13 cellular contexts compared by ENCODE assay signal in genomic region chr12:7103837-7104236, GRCh38. TPM values are rescaled to one million over a fixed set of nuclear protein-coding genes. Genes with fewer than 3 reads are reported as not detected.
DNase-seq lines count a peak whose midpoint lies in the region; ATAC-seq and TF ChIP-seq lines count a peak whose summit lies in the region.
"Had no signal": no experiment of that assay in that cellular context is flagged by ENCODE, and none has a peak within 500 bp of the region (broad histone marks: within the 10 kb centered on the region; RNA-seq: fewer than 3 reads in every experiment).

No MANE protein-coding gene starts in this region.

- H3K27ac Mint-ChIP-seq in CD4-positive, CD25-positive, alpha-beta regulatory T cell: peak overlapping the region; percentile 43 to 82 (median 52)
- peak overlapping the region in 5 of 8 donors; percentile 14 to 84 (median 58) for H3K27ac Mint-ChIP-seq in CD8-positive, alpha-beta memory T cell
- peak overlapping the region in 6 of 10 donors; percentile 12 to 63 (median 42) for H3K27ac Mint-ChIP-seq in naive thymus-derived CD8-positive, alpha-beta T cell
- H3K27ac Mint-ChIP-seq in stimulated activated memory B cell treated with anti-CD40 and anti-IgM and Interleukin-4, amounts not matched to agents 10 μg/mL and 1 μg/mL and 100 μg/mL, for 72 hours: peak overlapping the region; percentile 5

- WGBS in SK-N-SH (ENCODE audit: low lambda C conversion rate): 80% methylated on average over 3 of the region's 3 CpGs

- H2AFZ ChIP-seq in SK-N-SH (ENCODE audit: low read depth): no peak overlapping the region

- no peaks in the 10 kb centered on the region for H3K27me3 ChIP-seq in CD4-positive, CD25-positive, alpha-beta regulatory T cell (ENCODE audit: control insufficient read depth, insufficient read depth, low read length)
- H3K27me3 ChIP-seq in CD8-positive, alpha-beta memory T cell (ENCODE audit: insufficient read depth, low read length, poor library complexity, severe bottlenecking): no peaks in the 10 kb centered on the region
- H3K27me3 ChIP-seq in SK-N-SH (ENCODE audit: insufficient read depth): no peaks in the 10 kb centered on the region

- no peaks in the 10 kb centered on the region for H3K27me3 Mint-ChIP-seq in CD4-positive, CD25-positive, alpha-beta regulatory T cell
- H3K27me3 Mint-ChIP-seq in CD8-positive, alpha-beta memory T cell: no peaks in the 10 kb centered on the region
- no peaks in the 10 kb centered on the region for H3K27me3 Mint-ChIP-seq in naive thymus-derived CD8-positive, alpha-beta T cell
- H3K27me3 Mint-ChIP-seq in stimulated activated memory B cell treated with anti-CD40 and anti-IgM and Interleukin-4, amounts not matched to agents 10 μg/mL and 1 μg/mL and 100 μg/mL, for 72 hours: no peaks in the 10 kb centered on the region

- no peaks in the 10 kb centered on the region for H3K9me2 ChIP-seq in SK-N-SH

- peaks cover 32% of the 10 kb centered on the region for H3K36me3 ChIP-seq in CD4-positive, CD25-positive, alpha-beta regulatory T cell (ENCODE audit: control insufficient read depth, insufficient read depth, low read length)
- H3K36me3 ChIP-seq in CD8-positive, alpha-beta memory T cell (ENCODE audit: insufficient read depth, low read length): peaks cover 13% of the 10 kb centered on the region
- H3K36me3 ChIP-seq in SK-N-SH (replicated peaks in 1 of 2; ENCODE audit: control insufficient read depth in 1 of 2, insufficient read depth in 2 of 2, low read length in 1 of 2): peaks cover 0 to 5% of the 10 kb centered on the region in 2 experiments

- H4K20me1 ChIP-seq in SK-N-SH (ENCODE audit: insufficient read depth): no peaks in the 10 kb centered on the region

- H3K4me2 ChIP-seq in SK-N-SH: no peak overlapping the region

- no peak for TF ChIP-seq RAD21 in SK-N-SH (IDR thresholded peaks at IDR 0.05; ENCODE audit: low read length)

- H3F3A ChIP-seq in SK-N-SH (replicated peaks; ENCODE audit: insufficient read depth): no peaks in the 10 kb centered on the region

- peaks cover 0 to 12% (median 4%) of the 10 kb centered on the region in 7 donors for H3K9me3 Mint-ChIP-seq in CD4-positive, CD25-positive, alpha-beta regulatory T cell
- peaks cover 4 to 15% (median 9%) of the 10 kb centered on the region in 5 donors for H3K9me3 Mint-ChIP-seq in CD8-positive, alpha-beta memory T cell
- H3K9me3 Mint-ChIP-seq in naive thymus-derived CD8-positive, alpha-beta T cell: peaks cover 1 to 16% (median 9%) of the 10 kb centered on the region in 9 donors
- H3K9me3 Mint-ChIP-seq in stimulated activated memory B cell treated with anti-CD40 and anti-IgM and Interleukin-4, amounts not matched to agents 10 μg/mL and 1 μg/mL and 100 μg/mL, for 72 hours: peaks cover 9% of the 10 kb centered on the region

- H3K36me3 Mint-ChIP-seq in CD4-positive, CD25-positive, alpha-beta regulatory T cell: peaks cover 25% of the 10 kb centered on the region
- H3K36me3 Mint-ChIP-seq in CD8-positive, alpha-beta memory T cell: peaks cover 15 to 65% (median 17%) of the 10 kb centered on the region in 3 donors
- peaks cover 10 to 31% (median 13%) of the 10 kb centered on the region in 3 donors for H3K36me3 Mint-ChIP-seq in naive thymus-derived CD8-positive, alpha-beta T cell
- peaks cover 33% of the 10 kb centered on the region for H3K36me3 Mint-ChIP-seq in stimulated activated memory B cell treated with anti-CD40 and anti-IgM and Interleukin-4, amounts not matched to agents 10 μg/mL and 1 μg/mL and 100 μg/mL, for 72 hours

- no peak for TF ChIP-seq EP300 in SK-N-SH (IDR thresholded peaks at IDR 0.05; ENCODE audit: borderline replicate concordance in 1 of 2, low read depth in 1 of 2, low read length in 1 of 2)

- no peak overlapping the region for H3K4me3 ChIP-seq in CD4-positive, CD25-positive, alpha-beta regulatory T cell (ENCODE audit: low read depth, low read length)
- no peak overlapping the region for H3K4me3 ChIP-seq in CD8-positive, alpha-beta memory T cell (ENCODE audit: low read length)
- H3K4me3 ChIP-seq in SK-N-SH (ENCODE audit: low read depth in 2 of 2, low read length in 1 of 2): no peak overlapping the region
- H3K4me3 ChIP-seq: HAP-1 had no signal

- H3K4me1 Mint-ChIP-seq in CD4-positive, CD25-positive, alpha-beta regulatory T cell: peaks cover 39 to 63% (median 46%) of the 10 kb centered on the region in 4 donors
- H3K4me1 Mint-ChIP-seq in CD8-positive, alpha-beta memory T cell: peaks cover 40 to 69% (median 43%) of the 10 kb centered on the region in 3 donors
- peaks cover 31 to 59% (median 46%) of the 10 kb centered on the region in 4 donors for H3K4me1 Mint-ChIP-seq in naive thymus-derived CD8-positive, alpha-beta T cell
- H3K4me1 Mint-ChIP-seq in stimulated activated memory B cell treated with anti-CD40 and anti-IgM and Interleukin-4, amounts not matched to agents 10 μg/mL and 1 μg/mL and 100 μg/mL, for 72 hours: peaks cover 17% of the 10 kb centered on the region

- H3K4me1 ChIP-seq in CD4-positive, CD25-positive, alpha-beta regulatory T cell (ENCODE audit: control insufficient read depth, insufficient read depth, low read length, poor library complexity, severe bottlenecking): peaks cover 11% of the 10 kb centered on the region
- peaks cover 12% of the 10 kb centered on the region for H3K4me1 ChIP-seq in CD8-positive, alpha-beta memory T cell (ENCODE audit: insufficient read depth, low read length)
- peaks cover 0 to 8% of the 10 kb centered on the region in 2 experiments; a peak in 1 of 4 replicates for H3K4me1 ChIP-seq in SK-N-SH (ENCODE audit: control insufficient read depth in 1 of 2, insufficient read depth in 2 of 2, low read depth in 1 of 2, low read length in 1 of 2)
- H3K4me1 ChIP-seq: HAP-1 had no signal

- no peak for ATAC-seq in CD4-positive, CD25-positive, alpha-beta regulatory T cell (ENCODE audit: low read depth in 2 of 2)
- no peak for ATAC-seq in naive thymus-derived CD8-positive, alpha-beta T cell
- no peak for ATAC-seq in stimulated activated memory B cell treated with anti-CD40 and anti-IgM and Interleukin-4, amounts not matched to agents 10 μg/mL and 1 μg/mL and 100 μg/mL, for 72 hours

- peak overlapping the region in 1 of 4 donors; percentile 74 for H3K4me3 Mint-ChIP-seq in CD4-positive, CD25-positive, alpha-beta regulatory T cell
- H3K4me3 Mint-ChIP-seq in CD8-positive, alpha-beta memory T cell: peak overlapping the region in 1 of 7 donors; percentile 14
- H3K4me3 Mint-ChIP-seq in naive thymus-derived CD8-positive, alpha-beta T cell: no peak overlapping the region
- H3K4me3 Mint-ChIP-seq in stimulated activated memory B cell treated with anti-CD40 and anti-IgM and Interleukin-4, amounts not matched to agents 10 μg/mL and 1 μg/mL and 100 μg/mL, for 72 hours: no peak overlapping the region

- H3K9ac ChIP-seq in SK-N-SH: no peak overlapping the region

- H3K27ac ChIP-seq in CD4-positive, CD25-positive, alpha-beta regulatory T cell (ENCODE audit: insufficient read depth, low read length, poor library complexity, severe bottlenecking): no peak overlapping the region
- no peak overlapping the region for H3K27ac ChIP-seq in CD8-positive, alpha-beta memory T cell (ENCODE audit: low read depth, low read length)
- no peak overlapping the region for H3K27ac ChIP-seq in SK-N-SH (ENCODE audit: low read depth in 2 of 2, low read length in 1 of 2)

- no peaks in the 10 kb centered on the region for H3K79me2 ChIP-seq in SK-N-SH (ENCODE audit: insufficient read depth)

- TF ChIP-seq CTCF in SK-N-SH (IDR thresholded peaks at IDR 0.05): no peak

- no peak for DNase-seq in CD4-positive, CD25-positive, alpha-beta regulatory T cell
- DNase-seq in CD8-positive, alpha-beta memory T cell: no peak
- no peak for DNase-seq in naive thymus-derived CD8-positive, alpha-beta T cell
- DNase-seq in SK-N-SH (no peak), NCI-H510A treated with DMSO at 0.1 percent for 48 hours (lab: John Stamatoyannopoulos, UW) (no peak), NCI-H748 (lab: John Stamatoyannopoulos, UW; ENCODE audit: unreplicated experiment) (no peak)
- DNase-seq: ACHN, C1 segment of cervical spinal cord, DMS53, GF-D8 had no signal

- POLR2A ChIA-PET in CD8-positive, alpha-beta memory T cell (lab: Charles Lee): no interaction called here
- POLR2A ChIA-PET in naive thymus-derived CD8-positive, alpha-beta T cell (lab: Charles Lee): no interaction called here
- POLR2A ChIA-PET in SK-N-SH (lab: Yijun Ruan, JAX): no interaction called here

- H3K9me3 ChIP-seq in CD4-positive, CD25-positive, alpha-beta regulatory T cell (ENCODE audit: control insufficient read depth in 2 of 2, low read length in 2 of 2): peaks cover 7 to 10% of the 10 kb centered on the region in 2 experiments
- H3K9me3 ChIP-seq in CD8-positive, alpha-beta memory T cell (ENCODE audit: low read length): peaks cover 8% of the 10 kb centered on the region
- H3K9me3 ChIP-seq in SK-N-SH: 0 out of 2 replicates have a peak, but pooled peaks cover 6% of the 10 kb centered on the region
- H3K9me3 ChIP-seq: HAP-1 had no signal

- CTCF ChIA-PET in CD8-positive, alpha-beta memory T cell (lab: Charles Lee): interaction anchor here (1.6 to 1.8 kb wide), 2 partner anchors 11 to 231 kb away, joined by 3 to 6 read pairs; partner anchors contain the start of gene C1R
- CTCF ChIA-PET in SK-N-SH (lab: Yijun Ruan, JAX): interaction anchor here (0.9 to 1.8 kb wide), 4 partner anchors 10 to 180 kb away, joined by 3 to 11 read pairs (median 4); no protein-coding TSS in a partner anchor

RNA-seq across cellular contexts. Expression of gene C1RL, which starts 5.2 kb away (rescaled TPM):
- 21.0 TPM for total RNA-seq in CD4-positive, CD25-positive, alpha-beta regulatory T cell
- polyA plus RNA-seq in CD4-positive, CD25-positive, alpha-beta regulatory T cell: 10 to 100 TPM in 1 of 4 donors, 1 to 10 TPM in 3; 6.0 to 10.8 (median 7.8) TPM
- total RNA-seq in CD8-positive, alpha-beta memory T cell: 10 to 100 TPM; 12.7 to 14.2 TPM
- 7.2 TPM for polyA plus RNA-seq in CD8-positive, alpha-beta memory T cell
- 10 to 100 TPM; 20.7 to 24.1 TPM for total RNA-seq in naive thymus-derived CD8-positive, alpha-beta T cell
- polyA plus RNA-seq in naive thymus-derived CD8-positive, alpha-beta T cell: 1 to 10 TPM; 3.7 to 5.7 (median 4.8) TPM
- polyA plus RNA-seq in SK-N-SH (2012; rRNA removed): 8.3 and 9.5 TPM in 2 replicates
- polyA plus RNA-seq in SK-N-SH (2012; cell fraction: cytosol; rRNA removed): 6.2 and 6.7 TPM in 2 replicates
- polyA plus RNA-seq in SK-N-SH (2012; cell fraction: nucleus; rRNA removed): 19.7 and 20.2 TPM in 2 replicates

RNA-seq across cellular contexts. Expression of gene C1R, which starts 11.6 kb away (rescaled TPM):
- 4.6 TPM for total RNA-seq in CD4-positive, CD25-positive, alpha-beta regulatory T cell
- polyA plus RNA-seq in CD4-positive, CD25-positive, alpha-beta regulatory T cell: 1 to 10 TPM; 1.4 to 3.2 (median 2.1) TPM
- 1 to 10 TPM; 1.2 to 1.7 TPM for total RNA-seq in CD8-positive, alpha-beta memory T cell
- 1.9 TPM for polyA plus RNA-seq in CD8-positive, alpha-beta memory T cell
- total RNA-seq in naive thymus-derived CD8-positive, alpha-beta T cell: 1 to 10 TPM; 1.4 to 1.5 TPM
- polyA plus RNA-seq in naive thymus-derived CD8-positive, alpha-beta T cell: 1 to 10 TPM; 1.5 to 3.2 (median 2.5) TPM
- 18.7 and 20.1 TPM in 2 replicates for polyA plus RNA-seq in SK-N-SH (2012; rRNA removed)
- 10.1 and 14.5 TPM in 2 replicates for polyA plus RNA-seq in SK-N-SH (2012; cell fraction: cytosol; rRNA removed)
- 16.0 and 22.2 TPM in 2 replicates for polyA plus RNA-seq in SK-N-SH (2012; cell fraction: nucleus; rRNA removed)

RNA-seq across cellular contexts. Expression of gene RBP5, which starts 24.9 kb away (rescaled TPM):
- not detected for total RNA-seq in CD4-positive, CD25-positive, alpha-beta regulatory T cell
- not detected for polyA plus RNA-seq in CD4-positive, CD25-positive, alpha-beta regulatory T cell
- under 1 TPM in 1 of 2 experiments, not detected in 1; 0.31 TPM for total RNA-seq in CD8-positive, alpha-beta memory T cell
- polyA plus RNA-seq in CD8-positive, alpha-beta memory T cell: not detected
- 1 to 10 TPM in 1 of 2 experiments, under 1 TPM in 1; 0.69 to 1.1 TPM for total RNA-seq in naive thymus-derived CD8-positive, alpha-beta T cell
- polyA plus RNA-seq in naive thymus-derived CD8-positive, alpha-beta T cell: not detected
- 0.06 and 0.12 TPM in 2 replicates for polyA plus RNA-seq in SK-N-SH (2012; rRNA removed)
- polyA plus RNA-seq in SK-N-SH (2012; cell fraction: cytosol; rRNA removed): 0.08 and 0.22 TPM in 2 replicates
- 0.70 and 0.79 TPM in 2 replicates for polyA plus RNA-seq in SK-N-SH (2012; cell fraction: nucleus; rRNA removed)
- total RNA-seq: A172 had no signal

RNA-seq across cellular contexts. Expression of gene CLSTN3, which starts 26.3 kb away (rescaled TPM):
- 64.9 TPM for total RNA-seq in CD4-positive, CD25-positive, alpha-beta regulatory T cell
- 1 to 10 TPM; 2.2 to 4.1 (median 3.6) TPM for polyA plus RNA-seq in CD4-positive, CD25-positive, alpha-beta regulatory T cell
- total RNA-seq in CD8-positive, alpha-beta memory T cell: 10 to 100 TPM; 16.5 to 17.7 TPM
- 7.7 TPM for polyA plus RNA-seq in CD8-positive, alpha-beta memory T cell
- 10 to 100 TPM; 21.7 to 24.8 TPM for total RNA-seq in naive thymus-derived CD8-positive, alpha-beta T cell
- polyA plus RNA-seq in naive thymus-derived CD8-positive, alpha-beta T cell: 1 to 10 TPM; 2.9 to 6.4 (median 5.8) TPM
- 12.7 and 12.9 TPM in 2 replicates for polyA plus RNA-seq in SK-N-SH (2012; rRNA removed)
- 7.2 and 8.7 TPM in 2 replicates for polyA plus RNA-seq in SK-N-SH (2012; cell fraction: cytosol; rRNA removed)
- 34.7 and 40.9 TPM in 2 replicates for polyA plus RNA-seq in SK-N-SH (2012; cell fraction: nucleus; rRNA removed)

RNA-seq across cellular contexts. Expression of gene C1S, which starts 43.3 kb away (rescaled TPM):
- 5.7 TPM for total RNA-seq in CD4-positive, CD25-positive, alpha-beta regulatory T cell
- not detected for polyA plus RNA-seq in CD4-positive, CD25-positive, alpha-beta regulatory T cell
- under 1 TPM; 0.64 to 0.83 TPM for total RNA-seq in CD8-positive, alpha-beta memory T cell
- not detected for polyA plus RNA-seq in CD8-positive, alpha-beta memory T cell
- 1 to 10 TPM; 2.3 to 3.3 TPM for total RNA-seq in naive thymus-derived CD8-positive, alpha-beta T cell
- under 1 TPM in 1 of 3 donors, not detected in 2; 0.15 TPM for polyA plus RNA-seq in naive thymus-derived CD8-positive, alpha-beta T cell
- 14.5 and 19.3 TPM in 2 replicates for polyA plus RNA-seq in SK-N-SH (2012; rRNA removed)
- polyA plus RNA-seq in SK-N-SH (2012; cell fraction: cytosol; rRNA removed): 14.1 and 14.8 TPM in 2 replicates
- 17.6 and 29.5 TPM in 2 replicates for polyA plus RNA-seq in SK-N-SH (2012; cell fraction: nucleus; rRNA removed)

Comparison
In these comparisons a context has a peak if more than half of its experiments do, and no peak if none do; other contexts are left out.
1. H3K27ac Mint-ChIP-seq: peak in every context shown above with its lines; median percentile 58 in CD8-positive, alpha-beta memory T cell; 52 in CD4-positive, CD25-positive, alpha-beta regulatory T cell; 42 in naive thymus-derived CD8-positive, alpha-beta T cell; 5 in stimulated activated memory B cell treated with anti-CD40 and anti-IgM and Interleukin-4, amounts not matched to agents 10 μg/mL and 1 μg/mL and 100 μg/mL, for 72 hours.